1 cellular context compared by ENCODE assay signal in the genomic region with DNA sequence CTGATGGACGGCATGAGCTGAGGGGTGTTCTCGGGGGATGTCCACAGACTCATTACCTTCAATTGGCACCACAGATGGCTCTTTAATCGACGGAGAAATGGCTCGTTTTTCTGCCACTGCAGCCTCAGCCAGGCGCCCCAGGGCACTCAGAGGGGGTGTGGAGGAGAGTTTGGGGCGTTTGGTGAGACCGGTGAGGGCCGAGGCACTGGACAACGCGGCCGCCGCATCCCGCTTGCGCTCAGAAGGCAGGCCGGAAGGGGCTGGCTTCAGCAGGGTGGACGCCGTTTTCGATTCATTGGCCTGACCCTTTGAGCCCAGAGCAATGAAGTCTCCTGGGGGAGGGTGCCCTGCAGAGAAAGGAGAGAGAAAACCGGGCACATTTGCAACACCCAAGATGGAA.
TF ChIP-seq lines count a peak whose summit lies in the region.

No MANE protein-coding gene starts in this region.

TF ChIP-seq in IMR-90, 13 proteins besides CTCF, POLR2A, EP300 and RAD21 (continued from another document):
- no peak for TF ChIP-seq ELK1 (IDR thresholded peaks at IDR 0.05; ENCODE audit: borderline replicate concordance, low read depth, low read length)
- no peak for TF ChIP-seq RFX5 (IDR thresholded peaks at IDR 0.05; ENCODE audit: low read depth, low read length)
- TF ChIP-seq USF2 (IDR thresholded peaks at IDR 0.05; ENCODE audit: low read depth, low read length): no peak
- no peak for TF ChIP-seq MAZ (IDR thresholded peaks at IDR 0.05; ENCODE audit: borderline replicate concordance, low read depth, low read length)
- TF ChIP-seq FOS (IDR thresholded peaks at IDR 0.05; ENCODE audit: low read depth, low read length): no peak
- TF ChIP-seq BHLHE40 (IDR thresholded peaks at IDR 0.05; ENCODE audit: low read depth, low read length): no peak
- TF ChIP-seq CHD1 (IDR thresholded peaks at IDR 0.05; ENCODE audit: low read depth, low read length): no peak
